Comparison of ENCODE assay signal across 9 cellular contexts in genomic region chr19:10419200-10419645, GRCh38. TPM values are rescaled to one million over a fixed set of nuclear protein-coding genes. Genes with fewer than 3 reads are reported as not detected.
DNase-seq lines count a peak whose midpoint lies in the region; ATAC-seq, FAIRE-seq and TF ChIP-seq lines count a peak whose summit lies in the region.
"Had no signal": no experiment of that assay in that cellular context is flagged by ENCODE, and none has a peak within 500 bp of the region (broad histone marks: within the 10 kb centered on the region; RNA-seq: fewer than 3 reads in every experiment).

No MANE protein-coding gene starts in this region.

- H3K4me2 ChIP-seq in osteoblast (ENCODE audit: insufficient read depth, low read length), result peak overlapping the region; percentile 68

- FAIRE-seq in small intestine (lab: Jason Lieb, UNC), result no peak

- no peak overlapping the region for H3K27ac Mint-ChIP-seq in chondrocyte (ENCODE audit: unreplicated experiment)

- peaks cover 35% of the 10 kb centered on the region for H3K4me1 ChIP-seq in osteoblast (ENCODE audit: insufficient read depth, low read length)
- H3K4me1 ChIP-seq in small intestine (ENCODE audit: control insufficient read depth in 2 of 2, insufficient read depth in 1 of 2, low read depth in 1 of 2, low read length in 1 of 2), result peaks cover 0 to 4% of the 10 kb centered on the region in 2 donors

- H4K20me1 ChIP-seq in osteoblast (ENCODE audit: insufficient read depth, low read length), result peaks cover 12% of the 10 kb centered on the region

- no peaks in the 10 kb centered on the region for H3K9me3 Mint-ChIP-seq in chondrocyte (ENCODE audit: low read depth)

- 1 to 6% (median 3%) methylated on average over 13 to 40 of the region's 40 CpGs for WGBS in small intestine, 3 donors

- H3K36me3 Mint-ChIP-seq in chondrocyte (ENCODE audit: low read depth), result no peaks in the 10 kb centered on the region

- DNase-seq in GM06990 (ENCODE audit: extremely low read depth, insufficient read length) (peak; percentile 79), NB4 (ENCODE audit: low read depth) (peak; percentile 93), chondrocyte (ENCODE audit: low spot score) (no peak), osteoblast (ENCODE audit: insufficient read length, low spot score, missing footprints) (peak; percentile 91), small intestine (no peak), mesenteric fat pad (ENCODE audit: low spot score) (no peak)
- DNase-seq: adrenal gland; stimulated activated CD4-positive, alpha-beta T cell treated with anti-CD3 and anti-CD28 coated beads, Interleukin-12 subunit alpha, Interleukin-12 subunit beta, amount 100 ng/mL, for 4 hours had no signal

- H2AFZ ChIP-seq in osteoblast (ENCODE audit: low read length), result no peak overlapping the region

- peaks cover 35% of the 10 kb centered on the region for H3K4me1 Mint-ChIP-seq in chondrocyte (ENCODE audit: low read depth)

- H3K27ac ChIP-seq in osteoblast (ENCODE audit: low read depth, low read length), result no peak overlapping the region
- no peak overlapping the region for H3K27ac ChIP-seq in small intestine (ENCODE audit: low read depth in 1 of 2, low read length in 1 of 2)
- H3K27ac ChIP-seq: adrenal gland had no signal

- no peaks in the 10 kb centered on the region for H3K36me3 ChIP-seq in GM06990 (ENCODE audit: control insufficient read depth, insufficient read depth, low read length)
- H3K36me3 ChIP-seq in osteoblast (ENCODE audit: insufficient read depth, low read length), result no peaks in the 10 kb centered on the region
- H3K36me3 ChIP-seq in small intestine (ENCODE audit: control insufficient read depth in 2 of 2, insufficient read depth in 2 of 2, low read length in 2 of 2), result no peaks in the 10 kb centered on the region
- H3K36me3 ChIP-seq: adrenal gland had no signal

- TF ChIP-seq POLR2A in NB4 (IDR thresholded peaks at IDR 0.05; ENCODE audit: extremely low read depth, insufficient read length), result no peak

- peak overlapping the region; percentile 79 for H3K4me3 Mint-ChIP-seq in chondrocyte (ENCODE audit: unreplicated experiment)

- H3K27me3 ChIP-seq in GM06990 (replicated peaks; ENCODE audit: control insufficient read depth, insufficient read depth, low read length) (no peaks in the 10 kb centered on the region), osteoblast (ENCODE audit: insufficient read depth, low read length) (peaks cover 59% of the 10 kb centered on the region), small intestine (ENCODE audit: control insufficient read depth in 2 of 2, insufficient read depth in 2 of 2, low read length in 2 of 2) (peaks cover 29 to 35% of the 10 kb centered on the region in 2 donors)

- H3K4me3 ChIP-seq in GM06990 (replicated peaks; ENCODE audit: low read depth, low read length), result peak overlapping the region; percentile 52
- peak overlapping the region; percentile 70 for H3K4me3 ChIP-seq in NB4 (ENCODE audit: low read depth, low read length)
- H3K4me3 ChIP-seq in osteoblast (ENCODE audit: insufficient read depth, low read length), result peak overlapping the region; percentile 57
- peak overlapping the region in 1 of 2 donors; percentile 29 for H3K4me3 ChIP-seq in small intestine (ENCODE audit: low read depth in 1 of 2, low read length in 2 of 2)

- H3K9me3 ChIP-seq in osteoblast (ENCODE audit: low read depth, low read length) (no peaks in the 10 kb centered on the region), small intestine (ENCODE audit: control insufficient read depth, low read depth) (no peaks in the 10 kb centered on the region)
- H3K9me3 ChIP-seq: adrenal gland had no signal

- H3K27me3 Mint-ChIP-seq in chondrocyte (ENCODE audit: low read depth), result peaks cover 27% of the 10 kb centered on the region

- no peaks in the 10 kb centered on the region for H3K79me2 ChIP-seq in osteoblast (ENCODE audit: insufficient read depth, low read length)

- TF ChIP-seq CTCF in GM06990 (IDR thresholded peaks at IDR 0.05; ENCODE audit: insufficient read depth, low read length, poor library complexity, severe bottlenecking) (peak; percentile 8), NB4 (IDR thresholded peaks at IDR 0.05; ENCODE audit: low read depth, low read length) (no peak), chondrocyte (IDR thresholded peaks at IDR 0.05) (peak; percentile 13), osteoblast (IDR thresholded peaks at IDR 0.05; ENCODE audit: extremely low read depth, low read depth, low read length) (no peak)

- ATAC-seq in GM21737 (IDR thresholded peaks at IDR 0.05; ENCODE audit: unreplicated experiment), result no peak

RNA-seq across cellular contexts. Expression of gene PDE4A, which starts 1.1 kb away (rescaled TPM):
- total RNA-seq in chondrocyte (16.8 to 18.9 TPM (median 18.8 TPM) in 3 replicates), osteoblast (5.1 and 8.3 TPM in 2 replicates), mesenteric fat pad (28.5 TPM)
- polyA plus RNA-seq in small intestine, result 1 to 10 TPM in 2 of 3 donors, under 1 TPM in 1; 0.67 to 3.5 (median 2.4) TPM

RNA-seq across cellular contexts. Expression of gene CDC37, which starts 15.9 kb away (rescaled TPM):
- total RNA-seq in chondrocyte (137 to 159 TPM (median 141 TPM) in 3 replicates), osteoblast (131 and 154 TPM in 2 replicates), mesenteric fat pad (173 TPM)
- polyA plus RNA-seq in small intestine, result 100 to 1,000 TPM; 128 to 202 (median 146) TPM

RNA-seq across cellular contexts. Expression of gene TYK2, which starts 38.9 kb away (rescaled TPM):
- total RNA-seq in chondrocyte (94.4 to 132 TPM (median 104 TPM) in 3 replicates), osteoblast (52.5 and 72.7 TPM in 2 replicates), mesenteric fat pad (91.5 TPM)
- polyA plus RNA-seq in small intestine, result 100 to 1,000 TPM in 2 of 3 donors, 10 to 100 TPM in 1; 81.8 to 162 (median 146) TPM

Comparison
In these comparisons a context has a peak if more than half of its experiments do, and no peak if none do; other contexts are left out.
1. DNase-seq: peak in GM06990 (single experiment), NB4 (single experiment) and osteoblast (single experiment); none in chondrocyte (single experiment), small intestine (single experiment) and mesenteric fat pad (single experiment).
2. CTCF ChIP-seq: peak in GM06990 (single experiment) and chondrocyte (single experiment); none in NB4 (single experiment) and osteoblast (single experiment).